Comparison of ENCODE assay signal across 21 cellular contexts in genomic region chr5:174292348-174292747, GRCh38.
DNase-seq lines count a peak whose midpoint lies in the region; ATAC-seq, FAIRE-seq and TF ChIP-seq lines count a peak whose summit lies in the region.
"Had no signal": no experiment of that assay in that cellular context is flagged by ENCODE, and none has a peak within 500 bp of the region (broad histone marks: within the 10 kb centered on the region; RNA-seq: fewer than 3 reads in every experiment).

No MANE protein-coding gene starts in this region.

- H3K4me2 ChIP-seq in K562 (ENCODE audit: insufficient read depth, low read length) (no peak overlapping the region), mammary epithelial cell (ENCODE audit: insufficient read depth, low read depth, low read length) (no peak overlapping the region)
- H3K4me2 ChIP-seq: BLaER1 treated with 17β-estradiol and CSF1 and Interleukin-3, amounts not matched to agents 10 nM and 100 nM had no signal

- H3K36me3 ChIP-seq in K562 (ENCODE audit: control insufficient read depth, insufficient read depth, low read length) (no peaks in the 10 kb centered on the region), mammary epithelial cell (ENCODE audit: insufficient read depth, low read length) (no peaks in the 10 kb centered on the region)
- H3K36me3 ChIP-seq: BLaER1 treated with 17β-estradiol and CSF1 and Interleukin-3, amounts not matched to agents 10 nM and 100 nM; MG63; Peyer's patch had no signal

- DNase-seq in CMK (ENCODE audit: low read depth) (peak; percentile 17), NB4 (ENCODE audit: low read depth) (peak; percentile 39), K562 (ENCODE audit: extremely low read depth in 1 of 4, low spot score in 3 of 4) (no peak), SIG-M5 (lab: John Stamatoyannopoulos, UW) (no peak), NCI-H345 treated with DMSO at 0.1 percent for 48 hours (lab: John Stamatoyannopoulos, UW; ENCODE audit: unreplicated experiment) (no peak), mammary epithelial cell (no peak)
- DNase-seq in Jurkat, Clone E6-1 (ENCODE audit: low read depth, low spot score): peak; percentile 19
- no peak for DNase-seq in activated T-cell treated with anti-CD3 and anti-CD28 coated beads, Interleukin-2, amount 50 U/mL, for 48 hours
- DNase-seq: CD8-positive, alpha-beta T cell; DMS53; Kasumi-1; MG63; NCI-H1417 treated with DMSO at 0.1 percent for 48 hours; NCI-H187 treated with DMSO at 0.1 percent for 48 hours; NCI-H345; NCI-H526; Peyer's patch; T-cell had no signal

- TF ChIP-seq RAD21 in K562 (CRISPR knock-in tag; conservative IDR thresholded peaks at IDR 0.05 in 1 of 2, IDR thresholded peaks at IDR 0.05 in 1 of 2): no peak

- POLR2A ChIA-PET in K562 (lab: Yijun Ruan, JAX): interaction anchor here (1.3 kb wide), 1 partner anchor 11 kb away, joined by 3 read pairs; no protein-coding TSS in a partner anchor

- dilution Hi-C loops in mammary epithelial cell (cut with HindIII; ENCODE audit: low sequenced_read_pairs): no loop called here

- H3K4me1 ChIP-seq in K562 (replicated peaks in 1 of 2; ENCODE audit: control insufficient read depth in 2 of 2, insufficient read depth in 2 of 2, low read length in 2 of 2) (no peaks in the 10 kb centered on the region), mammary epithelial cell (ENCODE audit: insufficient read depth, low read length) (no peaks in the 10 kb centered on the region)
- H3K4me1 ChIP-seq: BLaER1 treated with 17β-estradiol and CSF1 and Interleukin-3, amounts not matched to agents 10 nM and 100 nM; Peyer's patch had no signal

- H3K9me1 ChIP-seq in K562 (ENCODE audit: control insufficient read depth, insufficient read depth, low read length): no peaks in the 10 kb centered on the region

- in situ Hi-C loops in K562 (cut with MboI): no loop called here
- in situ Hi-C loops in mammary epithelial cell (cut with MboI; ENCODE audit: low sequenced_read_pairs in 2 of 2): no loop called here

- H2AFZ ChIP-seq in K562 (ENCODE audit: low read depth, low read length): 0 out of 2 replicates have a peak overlapping the region, but pooled peaks have one; percentile 40
- H2AFZ ChIP-seq in mammary epithelial cell (ENCODE audit: low read depth, low read length): no peak overlapping the region

- H3K9ac ChIP-seq in K562 (ENCODE audit: insufficient read depth in 1 of 2, low read depth in 2 of 2, low read length in 2 of 2) (no peak overlapping the region), mammary epithelial cell (ENCODE audit: insufficient read depth, low read length) (no peak overlapping the region)
- H3K9ac ChIP-seq: BLaER1 treated with 17β-estradiol and CSF1 and Interleukin-3, amounts not matched to agents 10 nM and 100 nM had no signal

- H3K27me3 ChIP-seq in K562 (ENCODE audit: control insufficient read depth in 2 of 2, insufficient read depth in 2 of 2, low read length in 2 of 2): no peaks in the 10 kb centered on the region
- H3K27me3 ChIP-seq in mammary epithelial cell (ENCODE audit: insufficient read depth, low read length): no peaks in the 10 kb centered on the region
- H3K27me3 ChIP-seq: BLaER1 treated with 17β-estradiol and CSF1 and Interleukin-3, amounts not matched to agents 10 nM and 100 nM; Peyer's patch had no signal

- no peak for TF ChIP-seq EP300 in K562 (IDR thresholded peaks at IDR 0.05; ENCODE audit: low read length)

- FAIRE-seq in K562 (lab: Jason Lieb, UNC): no peak
- FAIRE-seq: H54, HepG2 had no signal

- no peak overlapping the region for H3K4me3 ChIP-seq in Jurkat, Clone E6-1 (ENCODE audit: low read length)
- no peak overlapping the region for H3K4me3 ChIP-seq in NB4 (ENCODE audit: low read depth, low read length)
- no peak overlapping the region for H3K4me3 ChIP-seq in K562
- no peak overlapping the region for H3K4me3 ChIP-seq in mammary epithelial cell (replicated peaks in 1 of 3; ENCODE audit: insufficient read depth in 1 of 3, low read depth in 2 of 3, low read length in 3 of 3)
- H3K4me3 ChIP-seq: BLaER1 treated with 17β-estradiol and CSF1 and Interleukin-3, amounts not matched to agents 10 nM and 100 nM; MG63; Peyer's patch had no signal

- CTCF ChIA-PET in K562 (lab: Yijun Ruan, JAX; ENCODE audit: low intra/inter-chr PET ratio) (no interaction called here), mammary epithelial cell (lab: Charles Lee; ENCODE audit: low non-redundant PET) (no interaction called here)

- WGBS in K562 (ENCODE audit: insufficient coverage, low coverage, missing lambda C conversion rate): 0% methylated on average over 3 of the region's 3 CpGs
- WGBS in mammary epithelial cell (ENCODE audit: low coverage, missing lambda C conversion rate): 55% methylated on average over 3 of the region's 3 CpGs

- intact Hi-C loops in K562 (cut with micrococcal nuclease): no loop called here
- intact Hi-C loops in mammary epithelial cell (cut with micrococcal nuclease): no loop called here

- ATAC-seq in K562: no peak
- ATAC-seq: CD8-positive, alpha-beta T cell; HepG2; T-cell had no signal

- H3K9me3 ChIP-seq in K562 (replicated peaks; ENCODE audit: control insufficient read depth, insufficient read depth, low read depth, low read length) (no peaks in the 10 kb centered on the region), mammary epithelial cell (replicated peaks; ENCODE audit: insufficient read depth, low read length) (no peaks in the 10 kb centered on the region)
- H3K9me3 ChIP-seq: Peyer's patch had no signal

- TF ChIP-seq CTCF in NB4 (IDR thresholded peaks at IDR 0.05; ENCODE audit: low read depth, low read length) (no peak), K562 (IDR thresholded peaks at IDR 0.05 in 2 of 3, conservative IDR thresholded peaks at IDR 0.05 in 1 of 3; ENCODE audit: insufficient read depth in 2 of 3, low read depth in 1 of 3, low read length in 3 of 3) (no peak), mammary epithelial cell (conservative IDR thresholded peaks at IDR 0.05 in 1 of 2, IDR thresholded peaks at IDR 0.05 in 1 of 2; ENCODE audit: extremely low read depth in 1 of 2, insufficient read depth in 1 of 2, low read depth in 1 of 2, low read length in 2 of 2) (no peak)

- BruUV-seq in K562 (replicated peaks; lab: Mats Ljungman, UMichigan) (no TSS peak), mammary epithelial cell (replicated peaks; lab: Mats Ljungman, UMichigan) (no TSS peak)

- H4K20me1 ChIP-seq in K562 (replicated peaks; ENCODE audit: control insufficient read depth, insufficient read depth, low read length) (no peaks in the 10 kb centered on the region), mammary epithelial cell (ENCODE audit: insufficient read depth, low read length) (no peaks in the 10 kb centered on the region)
- H4K20me1 ChIP-seq: BLaER1 treated with 17β-estradiol and CSF1 and Interleukin-3, amounts not matched to agents 10 nM and 100 nM had no signal

- H3K27ac ChIP-seq in K562 (ENCODE audit: extremely low read depth, low read depth, low read length): no peak overlapping the region
- H3K27ac ChIP-seq in mammary epithelial cell (ENCODE audit: insufficient read depth, low read depth, low read length): no peak overlapping the region
- H3K27ac ChIP-seq: Peyer's patch had no signal

- TF ChIP-seq POLR2A in NB4 (IDR thresholded peaks at IDR 0.05; ENCODE audit: extremely low read depth, insufficient read length) (no peak), K562 (conservative IDR thresholded peaks at IDR 0.05) (no peak)

- H3K79me2 ChIP-seq in K562 (ENCODE audit: control insufficient read depth, insufficient read depth, low read length) (no peaks in the 10 kb centered on the region), mammary epithelial cell (ENCODE audit: insufficient read depth, low read length) (no peaks in the 10 kb centered on the region)

TF ChIP-seq in K562, 482 proteins besides CTCF, POLR2A, EP300 and RAD21 (continues in another document):
- TF ChIP-seq CGGBP1 (CRISPR knock-in tag; IDR thresholded peaks at IDR 0.05) (no peak), PYGO2 (tag; IDR thresholded peaks at IDR 0.05) (no peak), SRSF1 (IDR thresholded peaks at IDR 0.05; ENCODE audit: low read depth, low read length) (no peak), HES1 (IDR thresholded peaks at IDR 0.05; ENCODE audit: low read depth) (no peak), E4F1 (CRISPR knock-in tag; IDR thresholded peaks at IDR 0.05; ENCODE audit: borderline replicate concordance) (no peak), HDAC6 (IDR thresholded peaks at IDR 0.05; ENCODE audit: low read depth, low read length) (no peak), TCF7L2 (IDR thresholded peaks at IDR 0.05; ENCODE audit: low read depth, low read length) (no peak), ZNF3 (CRISPR knock-in tag; IDR thresholded peaks at IDR 0.05) (no peak), TCF3 (CRISPR knock-in tag; IDR thresholded peaks at IDR 0.05) (no peak), ZBTB8A (IDR thresholded peaks at IDR 0.05; ENCODE audit: partially characterized antibody) (no peak), MAFG (tag; conservative IDR thresholded peaks at IDR 0.05) (no peak), RUNX1 (IDR thresholded peaks at IDR 0.05; ENCODE audit: low read depth) (no peak)

Comparison
In these comparisons a context has a peak if more than half of its experiments do, and no peak if none do; other contexts are left out.
1. DNase-seq: peak in CMK (single experiment), Jurkat, Clone E6-1 (single experiment) and NB4 (single experiment); none in K562 (0 of 4), SIG-M5 (single experiment), NCI-H345 treated with DMSO at 0.1 percent for 48 hours (single experiment), activated T-cell treated with anti-CD3 and anti-CD28 coated beads, Interleukin-2, amount 50 U/mL, for 48 hours (0 of 2) and mammary epithelial cell (single experiment).